25 cellular contexts compared by ENCODE assay signal in the genomic region with DNA sequence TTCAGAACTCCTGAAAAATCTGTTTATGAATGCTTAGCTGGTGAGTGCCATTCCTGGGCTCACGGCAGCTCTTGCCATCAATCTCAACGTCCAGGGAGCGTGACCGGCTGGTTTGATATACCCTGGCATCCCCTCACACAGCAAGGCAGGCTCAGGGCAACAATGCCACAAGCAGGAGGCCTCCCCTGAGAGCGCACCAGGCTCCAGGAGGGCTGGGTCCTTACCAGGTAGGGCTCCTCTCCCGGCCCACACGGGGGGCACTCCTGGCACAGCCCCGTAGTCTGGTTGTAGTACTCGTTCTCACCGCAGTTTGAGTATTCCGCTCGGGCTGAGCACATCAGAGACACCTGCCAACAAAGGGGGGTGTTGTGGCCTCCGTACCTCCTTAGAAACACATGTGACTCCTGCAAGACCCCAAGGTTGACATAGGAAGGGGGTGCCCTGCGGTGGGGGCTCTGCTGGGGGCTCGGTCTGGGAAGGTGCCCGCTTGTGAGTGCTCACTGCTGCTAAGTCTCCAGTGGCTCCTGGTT. TPM values are rescaled to one million over a fixed set of nuclear protein-coding genes. Genes with fewer than 3 reads are reported as not detected.
"Had no signal": no experiment of that assay in that cellular context is flagged by ENCODE, and none has a peak within 500 bp of the region (broad histone marks: within the 10 kb centered on the region; RNA-seq: fewer than 3 reads in every experiment).

No MANE protein-coding gene starts in this region.

- H3K4me2 ChIP-seq: KMS-11, SK-N-SH had no signal

- H3K9ac ChIP-seq: KMS-11, SK-N-SH had no signal

- H3K4me3 Mint-ChIP-seq: IgD-negative memory B cell had no signal

- H3K4me3 ChIP-seq: K562 had no signal

- H3K4me1 Mint-ChIP-seq: IgD-negative memory B cell had no signal

- H3K27ac Mint-ChIP-seq: IgD-negative memory B cell had no signal

- H3K9me3 Mint-ChIP-seq: IgD-negative memory B cell had no signal

- ATAC-seq: K562 had no signal

- H3K27ac ChIP-seq: KMS-11 had no signal

- H3K9me2 ChIP-seq: SK-N-SH had no signal

- DNase-seq: MV-4-11, NCI-H1048, NCI-H1105, NCI-H1417, NCI-H146, NCI-H1694 treated with DMSO at 0.1 percent for 48 hours, NCI-H1930, NCI-H2081, NCI-H2107, NCI-H2227 treated with DMSO at 0.1 percent for 48 hours, NCI-H524, NCI-H526 treated with DMSO at 0.1 percent for 48 hours, NCI-H748 treated with DMSO at 0.1 percent for 48 hours, RPMI8226, SHP77, SK-N-SH, SW 1271 had no signal

- H3K9me3 ChIP-seq: SK-N-SH had no signal

RNA-seq across cellular contexts. Expression of gene EDAR, which starts 59.1 kb away (rescaled TPM):
- total RNA-seq: HepG2, HT1080, K562, LHCN-M2, NCI-H460, SK-MEL-5 had no signal
- polyA plus RNA-seq: HepG2, SK-N-SH had no signal
